In the genomic region with DNA sequence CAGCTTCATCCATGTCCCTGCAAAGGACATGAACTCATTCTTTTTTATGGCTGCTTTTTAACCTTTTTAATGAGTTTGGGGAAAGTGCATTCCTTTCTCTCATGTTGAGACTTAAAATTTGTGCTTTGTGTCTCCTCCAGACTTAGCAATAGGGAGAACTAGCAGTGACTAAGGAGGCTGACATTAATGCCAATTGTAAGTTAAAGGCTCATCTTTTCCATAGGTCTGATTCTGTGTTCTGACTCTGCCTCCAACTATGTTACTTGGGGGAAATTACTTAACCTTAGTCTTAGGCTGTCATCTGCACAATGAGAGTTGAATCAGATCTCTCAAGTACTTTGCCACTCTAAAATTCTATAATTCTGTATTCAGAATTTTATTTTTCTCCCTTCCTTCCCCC, we compare ENCODE assay signal across 21 cellular contexts. TPM values are rescaled to one million over a fixed set of nuclear protein-coding genes. Genes with fewer than 3 reads are reported as not detected.
DNase-seq lines count a peak whose midpoint lies in the region; ATAC-seq and TF ChIP-seq lines count a peak whose summit lies in the region.
"Had no signal": no experiment of that assay in that cellular context is flagged by ENCODE, and none has a peak within 500 bp of the region (broad histone marks: within the 10 kb centered on the region; RNA-seq: fewer than 3 reads in every experiment).

No MANE protein-coding gene starts in this region.

- no peak overlapping the region for H3K4me3 Mint-ChIP-seq in activated CD8-positive, alpha-beta T cell treated with anti-CD3 and anti-CD28 coated beads, Interleukin-2, amount 10 ng/mL, durations not matched to agents 7 days and 5 days
- H3K4me3 Mint-ChIP-seq: activated CD4-positive, alpha-beta T cell treated with anti-CD3 and anti-CD28 coated beads, Interleukin-2, amount 10 ng/mL, durations not matched to agents 7 days and 5 days; activated naive CD8-positive, alpha-beta T cell treated with anti-CD3 and anti-CD28 coated beads, Interleukin-2, amount 10 ng/mL, durations not matched to agents 7 days and 5 days; B cell; T-helper 17 cell had no signal

- no peaks in the 10 kb centered on the region for H3K36me3 Mint-ChIP-seq in activated naive CD4-positive, alpha-beta T cell treated with anti-CD3 and anti-CD28 coated beads, Interleukin-2, amount 50 U/mL, for 72 hours
- H3K36me3 Mint-ChIP-seq in activated CD8-positive, alpha-beta T cell treated with anti-CD3 and anti-CD28 coated beads, Interleukin-2, amount 10 ng/mL, durations not matched to agents 7 days and 5 days (ENCODE audit: low read depth) = peaks cover 28% of the 10 kb centered on the region

- POLR2A ChIA-PET in activated CD8-positive, alpha-beta T cell treated with anti-CD3 and anti-CD28 coated beads, Interleukin-2, amount 10 ng/mL, durations not matched to agents 7 days and 5 days (lab: Charles Lee) = no interaction called here

- H3K27me3 Mint-ChIP-seq in activated CD8-positive, alpha-beta T cell treated with anti-CD3 and anti-CD28 coated beads, Interleukin-2, amount 10 ng/mL, durations not matched to agents 7 days and 5 days (ENCODE audit: low read depth) = no peaks in the 10 kb centered on the region
- H3K27me3 Mint-ChIP-seq: activated CD4-positive, alpha-beta T cell treated with anti-CD3 and anti-CD28 coated beads, Interleukin-2, amount 10 ng/mL, durations not matched to agents 7 days and 5 days; activated naive CD8-positive, alpha-beta T cell treated with anti-CD3 and anti-CD28 coated beads, Interleukin-2, amount 10 ng/mL, durations not matched to agents 7 days and 5 days; B cell; T-helper 17 cell had no signal

- DNase-seq in activated naive CD4-positive, alpha-beta T cell treated with anti-CD3 and anti-CD28 coated beads, Interleukin-2, amount 50 U/mL, for 72 hours (ENCODE audit: low spot score in 2 of 2) = no peak
- no peak for DNase-seq in activated naive CD4-positive, alpha-beta T cell (lab: John Stamatoyannopoulos, UW)
- DNase-seq in activated CD8-positive, alpha-beta T cell treated with anti-CD3 and anti-CD28 coated beads, Interleukin-2, amount 10 ng/mL, durations not matched to agents 7 days and 5 days = no peak
- peak; percentile 58 for DNase-seq in fibroblast of pulmonary artery (ENCODE audit: low read depth)
- DNase-seq in right cardiac atrium = no peak
- no peak for DNase-seq in mucosa of descending colon
- DNase-seq: activated CD4-positive, alpha-beta T cell treated with anti-CD3 and anti-CD28 coated beads, Interleukin-2, amount 10 ng/mL, durations not matched to agents 7 days and 5 days; activated naive CD8-positive, alpha-beta T cell treated with anti-CD3 and anti-CD28 coated beads, Interleukin-2, amount 10 ng/mL, durations not matched to agents 7 days and 5 days; DMS79 treated with DMSO at 0.1 percent for 48 hours; dorsolateral prefrontal cortex; GOT3; Karpas-422; NCI-H2029; NCI-H526 treated with DMSO at 0.1 percent for 48 hours; stimulated activated CD4-positive, alpha-beta T cell treated with anti-CD3 and anti-CD28 coated beads, Interleukin-15, amount 100 ng/mL, for 24 hours; T-helper 17 cell had no signal

- CTCF ChIA-PET in activated CD8-positive, alpha-beta T cell treated with anti-CD3 and anti-CD28 coated beads, Interleukin-2, amount 10 ng/mL, durations not matched to agents 7 days and 5 days (lab: Charles Lee) = interaction anchor here (1.4 kb wide), 1 partner anchor 9 kb away, joined by 7 read pairs; no protein-coding TSS in a partner anchor

- H3K27ac ChIP-seq in right cardiac atrium (ENCODE audit: low read length) = no peak overlapping the region
- H3K27ac ChIP-seq: dorsolateral prefrontal cortex, tibial nerve had no signal

- H3K36me3 ChIP-seq in mucosa of descending colon (ENCODE audit: low read depth) = no peaks in the 10 kb centered on the region

- H3K27ac Mint-ChIP-seq in activated naive CD4-positive, alpha-beta T cell treated with anti-CD3 and anti-CD28 coated beads, Interleukin-2, amount 50 U/mL, for 72 hours = peak overlapping the region; percentile 42 to 78
- H3K27ac Mint-ChIP-seq in activated CD8-positive, alpha-beta T cell treated with anti-CD3 and anti-CD28 coated beads, Interleukin-2, amount 10 ng/mL, durations not matched to agents 7 days and 5 days = peak overlapping the region; percentile 10
- H3K27ac Mint-ChIP-seq: activated CD4-positive, alpha-beta T cell treated with anti-CD3 and anti-CD28 coated beads, Interleukin-2, amount 10 ng/mL, durations not matched to agents 7 days and 5 days; activated naive CD8-positive, alpha-beta T cell treated with anti-CD3 and anti-CD28 coated beads, Interleukin-2, amount 10 ng/mL, durations not matched to agents 7 days and 5 days; B cell; T-helper 17 cell had no signal

- peak; percentile 84 for ATAC-seq in activated naive CD4-positive, alpha-beta T cell treated with anti-CD3 and anti-CD28 coated beads, Interleukin-2, amount 50 U/mL, for 72 hours
- ATAC-seq in activated CD8-positive, alpha-beta T cell treated with anti-CD3 and anti-CD28 coated beads, Interleukin-2, amount 10 ng/mL, durations not matched to agents 7 days and 5 days = no peak
- ATAC-seq in HG03175 (IDR thresholded peaks at IDR 0.05; ENCODE audit: unreplicated experiment) (no peak), right cardiac atrium (no peak), mucosa of descending colon (no peak), GM18861 (IDR thresholded peaks at IDR 0.05; ENCODE audit: unreplicated experiment) (no peak)
- ATAC-seq: Panc1, T-helper 17 cell had no signal

- no peak overlapping the region for H3K4me3 ChIP-seq in fibroblast of pulmonary artery (replicated peaks; ENCODE audit: low read depth, low read length)
- no peak overlapping the region for H3K4me3 ChIP-seq in right cardiac atrium (ENCODE audit: low read length)
- no peak overlapping the region for H3K4me3 ChIP-seq in mucosa of descending colon
- H3K4me3 ChIP-seq: dorsolateral prefrontal cortex, tibial nerve had no signal

- intact Hi-C loops in right cardiac atrium (cut with DNase I) = no loop called here
- intact Hi-C loops in mucosa of descending colon (cut with DNase I, micrococcal nuclease) = no loop called here

- H3K9me3 ChIP-seq in right cardiac atrium (ENCODE audit: control insufficient read depth, low read length) (no peaks in the 10 kb centered on the region), mucosa of descending colon (no peaks in the 10 kb centered on the region)
- H3K9me3 ChIP-seq: tibial nerve had no signal

- no peaks in the 10 kb centered on the region for H3K4me1 ChIP-seq in right cardiac atrium (ENCODE audit: control insufficient read depth, insufficient read depth, low read length)
- no peaks in the 10 kb centered on the region for H3K4me1 ChIP-seq in mucosa of descending colon (ENCODE audit: low read depth)

- H3K4me1 Mint-ChIP-seq in activated CD8-positive, alpha-beta T cell treated with anti-CD3 and anti-CD28 coated beads, Interleukin-2, amount 10 ng/mL, durations not matched to agents 7 days and 5 days (ENCODE audit: low read depth) = no peaks in the 10 kb centered on the region

- H3K9me3 Mint-ChIP-seq in activated naive CD4-positive, alpha-beta T cell treated with anti-CD3 and anti-CD28 coated beads, Interleukin-2, amount 50 U/mL, for 72 hours = no peaks in the 10 kb centered on the region
- H3K9me3 Mint-ChIP-seq in activated CD8-positive, alpha-beta T cell treated with anti-CD3 and anti-CD28 coated beads, Interleukin-2, amount 10 ng/mL, durations not matched to agents 7 days and 5 days (ENCODE audit: insufficient read depth) = no peaks in the 10 kb centered on the region
- H3K9me3 Mint-ChIP-seq: activated CD4-positive, alpha-beta T cell treated with anti-CD3 and anti-CD28 coated beads, Interleukin-2, amount 10 ng/mL, durations not matched to agents 7 days and 5 days; activated naive CD8-positive, alpha-beta T cell treated with anti-CD3 and anti-CD28 coated beads, Interleukin-2, amount 10 ng/mL, durations not matched to agents 7 days and 5 days had no signal

- no peak for TF ChIP-seq CTCF in fibroblast of pulmonary artery (IDR thresholded peaks at IDR 0.05; ENCODE audit: low read length, missing control alignments)
- TF ChIP-seq CTCF in mucosa of descending colon (IDR thresholded peaks at IDR 0.05) = no peak

- H3K27me3 ChIP-seq in right cardiac atrium (ENCODE audit: control insufficient read depth, insufficient read depth) = no peaks in the 10 kb centered on the region
- H3K27me3 ChIP-seq: dorsolateral prefrontal cortex, tibial nerve had no signal

RNA-seq across cellular contexts. Expression of a gene that starts 17.5 kb away (rescaled TPM):
- 10 to 100 TPM; 15.6 to 16.6 TPM for total RNA-seq in activated naive CD4-positive, alpha-beta T cell treated with anti-CD3 and anti-CD28 coated beads, Interleukin-2, amount 50 U/mL, for 72 hours
- total RNA-seq in activated CD8-positive, alpha-beta T cell treated with anti-CD3 and anti-CD28 coated beads, Interleukin-2, amount 10 ng/mL, durations not matched to agents 7 days and 5 days = 10 to 100 TPM; 16.5 TPM
- 10 to 100 TPM; 11.4 to 11.8 (median 11.6) TPM for total RNA-seq in right cardiac atrium
- 7.1 TPM for polyA plus RNA-seq in right cardiac atrium
- 10 to 100 TPM; 13.3 to 15.7 (median 13.6) TPM for total RNA-seq in mucosa of descending colon

RNA-seq across cellular contexts. Expression of a gene that starts 58.6 kb away (rescaled TPM):
- total RNA-seq in activated naive CD4-positive, alpha-beta T cell treated with anti-CD3 and anti-CD28 coated beads, Interleukin-2, amount 50 U/mL, for 72 hours = 1 to 10 TPM; 3.2 to 4.7 TPM
- 1 to 10 TPM; 6.6 to 7.2 TPM for total RNA-seq in activated CD8-positive, alpha-beta T cell treated with anti-CD3 and anti-CD28 coated beads, Interleukin-2, amount 10 ng/mL, durations not matched to agents 7 days and 5 days
- 10 to 100 TPM; 17.0 to 19.8 (median 18.7) TPM for total RNA-seq in right cardiac atrium
- 11.7 TPM for polyA plus RNA-seq in right cardiac atrium
- total RNA-seq in mucosa of descending colon = 1 to 10 TPM; 1.5 to 8.4 (median 4.0) TPM

Comparison
In these comparisons a context has a peak if more than half of its experiments do, and no peak if none do; other contexts are left out.
1. ATAC-seq: peak in activated naive CD4-positive, alpha-beta T cell treated with anti-CD3 and anti-CD28 coated beads, Interleukin-2, amount 50 U/mL, for 72 hours (2 of 2); none in activated CD8-positive, alpha-beta T cell treated with anti-CD3 and anti-CD28 coated beads, Interleukin-2, amount 10 ng/mL, durations not matched to agents 7 days and 5 days (single experiment), HG03175 (single experiment), right cardiac atrium (0 of 2), mucosa of descending colon (single experiment) and GM18861 (single experiment).